8 cellular contexts compared by ENCODE assay signal in genomic region chr22:37601540-37602442, GRCh38.
A peak's percentile ranks its signal among the peaks of the same experiment; 100 is the strongest.
DNase-seq lines count a peak whose midpoint lies in the region; ATAC-seq and TF ChIP-seq lines count a peak whose summit lies in the region.

No MANE protein-coding gene starts in this region.

- CTCF ChIA-PET in RWPE1 (lab: Yijun Ruan, JAX): interaction anchor here (1.6 to 1.8 kb wide), 2 partner anchors 9 to 63 kb away, joined by 6 to 9 read pairs; no protein-coding TSS in a partner anchor

- H3K9me3 ChIP-seq in HUES6 (ENCODE audit: control insufficient read depth, insufficient read depth, low read depth, low read length): no peaks in the 10 kb centered on the region

- DNase-seq in RWPE1 (ENCODE audit: low spot score): peak; percentile 30
- peak; percentile 97 for DNase-seq in iPS DF 4.7 (ENCODE audit: extremely low read depth, low spot score)
- no peak for DNase-seq in HuH-7.5 (ENCODE audit: low spot score)
- DNase-seq in hepatic stellate cell (ENCODE audit: low spot score): no peak
- no peak for DNase-seq in T-helper 9 cell

- H3K27me3 ChIP-seq in HUES6 (ENCODE audit: control insufficient read depth, insufficient read depth, low read length): no peaks in the 10 kb centered on the region

- H3K4me3 ChIP-seq in HUES6 (ENCODE audit: low read depth, low read length): peak overlapping the region; percentile 31

- POLR2A ChIA-PET in RWPE1 (lab: Yijun Ruan, JAX; ENCODE audit: low non-redundant PET): no interaction called here

- no peak overlapping the region for H3K9ac ChIP-seq in HUES6 (ENCODE audit: low read length)

- H3K27ac ChIP-seq in 22Rv1 (peak overlapping the region; percentile 96), HUES6 (ENCODE audit: low read depth, low read length) (no peak overlapping the region), RWPE1 (peak overlapping the region; percentile 26; the same call in 1 of the 2 replicates)

- ATAC-seq in GM21381 (IDR thresholded peaks at IDR 0.05; ENCODE audit: unreplicated experiment): no peak

- H3K36me3 ChIP-seq in HUES6 (ENCODE audit: control insufficient read depth, insufficient read depth, low read length): no peaks in the 10 kb centered on the region

- H3K4me1 ChIP-seq in HUES6 (ENCODE audit: control insufficient read depth, insufficient read depth, low read length): peaks cover 10% of the 10 kb centered on the region

- TF ChIP-seq CTCF in 22Rv1 (IDR thresholded peaks at IDR 0.05) (no peak), RWPE1 (conservative IDR thresholded peaks at IDR 0.05; ENCODE audit: low read depth) (no peak)

Comparison
In these comparisons a context has a peak if more than half of its experiments do, and no peak if none do; other contexts are left out.
1. DNase-seq: peak in RWPE1 (single experiment) and iPS DF 4.7 (single experiment); none in HuH-7.5 (single experiment), hepatic stellate cell (single experiment) and T-helper 9 cell (single experiment).